Comparison of ENCODE assay signal across 15 cellular contexts in the genomic region with DNA sequence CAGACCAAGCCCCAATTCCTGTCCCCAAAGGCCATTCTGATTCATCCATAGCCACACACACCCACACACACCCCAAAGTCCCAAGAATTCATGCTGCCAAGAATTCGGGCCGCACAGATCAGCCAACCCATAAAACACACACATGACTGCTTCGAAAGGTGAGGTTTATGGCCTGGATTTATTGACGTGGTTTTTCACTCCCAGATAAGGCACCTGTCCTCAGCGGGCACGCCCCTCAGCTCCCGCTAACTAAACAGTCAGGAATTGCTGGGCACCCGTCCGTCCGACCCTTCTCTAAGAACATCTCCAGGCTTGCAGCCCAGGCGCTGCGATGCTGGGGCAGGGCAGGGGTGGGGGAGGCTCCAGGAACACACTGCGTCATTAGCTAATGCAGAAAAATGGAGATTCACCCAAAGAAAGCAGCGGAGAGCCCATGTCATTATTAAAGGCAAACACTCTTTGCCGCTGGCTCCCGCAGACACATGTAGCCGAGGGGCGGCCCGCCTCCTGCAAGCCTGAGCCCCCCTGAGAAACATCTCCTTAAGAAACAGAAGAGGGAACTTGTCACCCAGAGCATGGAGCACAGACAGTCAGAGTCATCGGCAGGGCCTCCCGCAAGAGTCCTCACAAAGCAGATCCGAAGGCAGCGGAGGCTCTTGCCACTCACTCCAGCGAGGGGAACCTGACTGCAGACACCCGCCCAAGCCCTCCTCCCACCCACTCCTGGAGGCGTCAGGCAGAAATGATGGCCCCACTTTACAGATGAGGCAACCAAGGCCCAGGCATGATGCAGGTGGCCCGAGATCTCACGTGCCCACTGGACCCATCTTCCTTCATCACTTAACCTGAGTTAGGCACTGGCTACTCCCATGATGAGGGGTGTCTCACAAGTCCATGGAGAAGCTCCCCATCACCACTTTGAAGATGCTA. TPM values are rescaled to one million over a fixed set of nuclear protein-coding genes. Genes with fewer than 3 reads are reported as not detected.
DNase-seq lines count a peak whose midpoint lies in the region; ATAC-seq and TF ChIP-seq lines count a peak whose summit lies in the region.
"Had no signal": no experiment of that assay in that cellular context is flagged by ENCODE, and none has a peak within 500 bp of the region (broad histone marks: within the 10 kb centered on the region; RNA-seq: fewer than 3 reads in every experiment).

No MANE protein-coding gene starts in this region.

- H3K4me1 ChIP-seq in right atrium auricular region (no peaks in the 10 kb centered on the region), body of pancreas (peaks cover 64% of the 10 kb centered on the region), aorta (ENCODE audit: control insufficient read depth in 1 of 2, insufficient read depth in 2 of 2, low read length in 2 of 2) (no peaks in the 10 kb centered on the region), prostate gland (replicated peaks) (no peaks in the 10 kb centered on the region)

- H3K36me3 ChIP-seq in right atrium auricular region: no peaks in the 10 kb centered on the region
- no peaks in the 10 kb centered on the region for H3K36me3 ChIP-seq in body of pancreas (replicated peaks in 1 of 2; ENCODE audit: insufficient read depth in 1 of 2, low read depth in 2 of 2)
- no peaks in the 10 kb centered on the region for H3K36me3 ChIP-seq in aorta (ENCODE audit: control insufficient read depth in 1 of 2, insufficient read depth in 2 of 2, low read length in 1 of 2)
- no peaks in the 10 kb centered on the region for H3K36me3 ChIP-seq in prostate gland

- ATAC-seq in Right ventricle myocardium inferior (no peak), body of pancreas (no peak), aorta (ENCODE audit: low FRiP score) (no peak), HG02981 (IDR thresholded peaks at IDR 0.05; ENCODE audit: unreplicated experiment) (no peak)
- ATAC-seq: activated CD8-positive, alpha-beta memory T cell treated with anti-CD3 and anti-CD28 coated beads, Interleukin-2, amount 10 ng/mL, durations not matched to agents 7 days and 5 days; natural killer cell treated with Interleukin-12 subunit alpha and Interleukin-12 subunit beta and Interleukin-15 and Interleukin-18, amount 100 ng/mL, for 72 hours had no signal

- H3K27me3 Mint-ChIP-seq in mesothelial cell of epicardium (ENCODE audit: low read depth): no peaks in the 10 kb centered on the region
- H3K27me3 Mint-ChIP-seq: activated CD8-positive, alpha-beta memory T cell treated with anti-CD3 and anti-CD28 coated beads, Interleukin-2, amount 10 ng/mL, durations not matched to agents 7 days and 5 days; central memory CD8-positive, alpha-beta T cell; natural killer cell treated with Interleukin-12 subunit alpha and Interleukin-12 subunit beta and Interleukin-15 and Interleukin-18, amount 100 ng/mL, for 72 hours had no signal

- DNase-seq in Right ventricle myocardium inferior (ENCODE audit: missing footprints) (peak; percentile 37), right atrium auricular region (ENCODE audit: low spot score) (no peak), body of pancreas (peak in 2 of 4 donors; percentile 22 to 35), mesothelial cell of epicardium (ENCODE audit: low spot score in 2 of 2, unreplicated experiment in 2 of 2) (no peak), aorta (peak; percentile 15 to 55), HCEC 1CT (no peak), prostate gland (ENCODE audit: low spot score) (no peak)
- DNase-seq: activated CD8-positive, alpha-beta memory T cell treated with anti-CD3 and anti-CD28 coated beads, Interleukin-2, amount 10 ng/mL, durations not matched to agents 7 days and 5 days; activated naive CD4-positive, alpha-beta T cell treated with anti-CD3 and anti-CD28 coated beads for 36 hours; H9; islet precursor cell; NCI-H2029 had no signal

- H3K9me3 ChIP-seq in right atrium auricular region (no peaks in the 10 kb centered on the region), body of pancreas (no peaks in the 10 kb centered on the region), aorta (ENCODE audit: control insufficient read depth, low read length) (no peaks in the 10 kb centered on the region), prostate gland (no peaks in the 10 kb centered on the region)

- WGBS in body of pancreas, 2 donors: 56 to 61% methylated on average over 9 to 28 of the region's 28 CpGs
- WGBS in aorta, 2 donors: 89 to 91% methylated on average over 28 of the region's 28 CpGs
- 53% methylated on average over 28 of the region's 28 CpGs for WGBS in prostate gland

- peak overlapping the region; percentile 56 for H3K27ac Mint-ChIP-seq in mesothelial cell of epicardium
- H3K27ac Mint-ChIP-seq: activated CD8-positive, alpha-beta memory T cell treated with anti-CD3 and anti-CD28 coated beads, Interleukin-2, amount 10 ng/mL, durations not matched to agents 7 days and 5 days; activated naive CD4-positive, alpha-beta T cell treated with anti-CD3 and anti-CD28 coated beads for 36 hours; natural killer cell treated with Interleukin-12 subunit alpha and Interleukin-12 subunit beta and Interleukin-15 and Interleukin-18, amount 100 ng/mL, for 72 hours had no signal

- H3K27me3 ChIP-seq in right atrium auricular region (no peaks in the 10 kb centered on the region), body of pancreas (no peaks in the 10 kb centered on the region), aorta (ENCODE audit: control insufficient read depth in 1 of 2, insufficient read depth in 2 of 2, low read length in 1 of 2) (no peaks in the 10 kb centered on the region), prostate gland (replicated peaks; ENCODE audit: insufficient read depth) (no peaks in the 10 kb centered on the region)

- no peak for TF ChIP-seq CTCF in right atrium auricular region (IDR thresholded peaks at IDR 0.05)
- TF ChIP-seq CTCF in body of pancreas (IDR thresholded peaks at IDR 0.05): no peak
- no peak for TF ChIP-seq CTCF in mesothelial cell of epicardium (IDR thresholded peaks at IDR 0.05; ENCODE audit: unreplicated experiment)
- TF ChIP-seq CTCF in prostate gland (IDR thresholded peaks at IDR 0.05): no peak

- H3K9me3 Mint-ChIP-seq in mesothelial cell of epicardium: peaks cover under 1% of the 10 kb centered on the region
- H3K9me3 Mint-ChIP-seq: activated naive CD4-positive, alpha-beta T cell treated with anti-CD3 and anti-CD28 coated beads for 36 hours; central memory CD8-positive, alpha-beta T cell; H9; natural killer cell treated with Interleukin-12 subunit alpha and Interleukin-12 subunit beta and Interleukin-15 and Interleukin-18, amount 100 ng/mL, for 72 hours had no signal

- H3K4me3 ChIP-seq in right atrium auricular region: no peak overlapping the region
- H3K4me3 ChIP-seq in body of pancreas: no peak overlapping the region
- no peak overlapping the region for H3K4me3 ChIP-seq in aorta (ENCODE audit: low read length in 2 of 2)
- H3K4me3 ChIP-seq in prostate gland: no peak overlapping the region

- intact Hi-C loops in Right ventricle myocardium inferior (cut with DNase I): no loop called here
- intact Hi-C loops in body of pancreas (cut with DNase I): no loop called here
- intact Hi-C loops in aorta (cut with DNase I): no loop called here
- intact Hi-C loops in prostate gland (cut with DNase I): no loop called here

- H3K4me3 Mint-ChIP-seq in mesothelial cell of epicardium: no peak overlapping the region
- H3K4me3 Mint-ChIP-seq: activated CD8-positive, alpha-beta memory T cell treated with anti-CD3 and anti-CD28 coated beads, Interleukin-2, amount 10 ng/mL, durations not matched to agents 7 days and 5 days; activated naive CD4-positive, alpha-beta T cell treated with anti-CD3 and anti-CD28 coated beads for 36 hours; central memory CD8-positive, alpha-beta T cell; H9; natural killer cell treated with Interleukin-12 subunit alpha and Interleukin-12 subunit beta and Interleukin-15 and Interleukin-18, amount 100 ng/mL, for 72 hours had no signal

- TF ChIP-seq POLR2A in body of pancreas (IDR thresholded peaks at IDR 0.05) (no peak), prostate gland (IDR thresholded peaks at IDR 0.05) (no peak)

- peaks cover 40% of the 10 kb centered on the region for H3K4me1 Mint-ChIP-seq in mesothelial cell of epicardium
- H3K4me1 Mint-ChIP-seq: activated CD8-positive, alpha-beta memory T cell treated with anti-CD3 and anti-CD28 coated beads, Interleukin-2, amount 10 ng/mL, durations not matched to agents 7 days and 5 days; central memory CD8-positive, alpha-beta T cell had no signal

- H3K27ac ChIP-seq in right atrium auricular region: no peak overlapping the region
- H3K27ac ChIP-seq in body of pancreas: peak overlapping the region; percentile 25 to 93 (median 58)
- no peak overlapping the region for H3K27ac ChIP-seq in aorta (ENCODE audit: low read depth in 1 of 2, low read length in 2 of 2)
- H3K27ac ChIP-seq in prostate gland: no peak overlapping the region

- peaks cover under 1% of the 10 kb centered on the region for H3K36me3 Mint-ChIP-seq in mesothelial cell of epicardium
- H3K36me3 Mint-ChIP-seq: activated CD8-positive, alpha-beta memory T cell treated with anti-CD3 and anti-CD28 coated beads, Interleukin-2, amount 10 ng/mL, durations not matched to agents 7 days and 5 days; natural killer cell treated with Interleukin-12 subunit alpha and Interleukin-12 subunit beta and Interleukin-15 and Interleukin-18, amount 100 ng/mL, for 72 hours had no signal

RNA-seq across cellular contexts. Expression of gene VAV2, which starts 19.8 kb away (rescaled TPM):
- total RNA-seq in Right ventricle myocardium inferior (7.6 TPM), right atrium auricular region (1 to 10 TPM; 3.4 to 6.0 TPM), body of pancreas (10 to 100 TPM; 31.6 to 32.3 TPM), mesothelial cell of epicardium (57.5 to 62.1 TPM (median 61.9 TPM) in 3 replicates), aorta (10 to 100 TPM; 12.0 to 25.4 TPM), prostate gland (10 to 100 TPM; 13.5 to 19.5 TPM)
- polyA plus RNA-seq in aorta: 10 to 100 TPM in 1 of 2 donors, 1 to 10 TPM in 1; 9.0 to 11.6 TPM

RNA-seq across cellular contexts. Expression of gene BRD3OS, which starts 53.0 kb away (rescaled TPM):
- total RNA-seq in Right ventricle myocardium inferior (6.2 TPM), right atrium auricular region (10 to 100 TPM in 1 of 2 donors, 1 to 10 TPM in 1; 7.8 to 11.2 TPM), body of pancreas (1 to 10 TPM; 7.3 to 9.6 TPM), mesothelial cell of epicardium (14.3 to 16.4 TPM (median 16.1 TPM) in 3 replicates), aorta (10 to 100 TPM in 1 of 2 donors, 1 to 10 TPM in 1; 8.3 to 17.3 TPM), prostate gland (10 to 100 TPM; 16.2 to 30.1 TPM)
- polyA plus RNA-seq in aorta: 10 to 100 TPM in 1 of 2 donors, 1 to 10 TPM in 1; 5.8 to 13.8 TPM

Comparison
In these comparisons a context has a peak if more than half of its experiments do, and no peak if none do; other contexts are left out.
1. DNase-seq: peak in Right ventricle myocardium inferior (single experiment) and aorta (2 of 2); none in right atrium auricular region (single experiment), mesothelial cell of epicardium (0 of 2), HCEC 1CT (single experiment) and prostate gland (single experiment).
2. H3K27ac ChIP-seq: peak in body of pancreas (4 of 4); none in right atrium auricular region (0 of 2), aorta (0 of 2) and prostate gland (0 of 2).